Comparison of ENCODE assay signal across 8 cellular contexts in genomic region chr19:18417250-18418033, GRCh38. TPM values are rescaled to one million over a fixed set of nuclear protein-coding genes. Genes with fewer than 3 reads are reported as not detected.
DNase-seq lines count a peak whose midpoint lies in the region; ATAC-seq and TF ChIP-seq lines count a peak whose summit lies in the region.

No MANE protein-coding gene starts in this region.

- H3K27ac ChIP-seq in liver (ENCODE audit: low read depth in 1 of 2, low read length in 2 of 2) (peak overlapping the region; percentile 89 to 94), subcutaneous abdominal adipose tissue (ENCODE audit: low read depth, low read length) (peak overlapping the region; percentile 86)

- H3K9ac ChIP-seq in liver (ENCODE audit: low read depth in 1 of 2, low read length in 2 of 2) (no peak overlapping the region), subcutaneous abdominal adipose tissue (ENCODE audit: low read length in 5 of 5) (peak overlapping the region in 4 of 5 donors; percentile 54 to 68 (median 64))

- H3K4me3 ChIP-seq in liver (ENCODE audit: low read depth in 1 of 3, low read length in 3 of 3) (peak overlapping the region in 1 of 3 donors; percentile 8), subcutaneous abdominal adipose tissue (ENCODE audit: low read depth in 1 of 5, low read length in 5 of 5) (peak overlapping the region; percentile 44 to 65 (median 58))

- no peaks in the 10 kb centered on the region for H3K36me3 ChIP-seq in liver (ENCODE audit: control insufficient read depth in 4 of 4, insufficient read depth in 3 of 4, low read depth in 1 of 4, low read length in 3 of 4)
- no peaks in the 10 kb centered on the region for H3K36me3 ChIP-seq in subcutaneous abdominal adipose tissue (ENCODE audit: control insufficient read depth in 5 of 5, insufficient read depth in 5 of 5, low read length in 5 of 5)

- TF ChIP-seq RAD21 in Ishikawa (IDR thresholded peaks at IDR 0.05; ENCODE audit: low read depth) (no peak), liver (IDR thresholded peaks at IDR 0.05) (no peak)

- DNase-seq in DMS79 treated with DMSO at 0.1 percent for 48 hours (lab: John Stamatoyannopoulos, UW): peak; percentile 56
- DNase-seq in DMS79 (lab: John Stamatoyannopoulos, UW): no peak
- DNase-seq in SKM-1 (lab: John Stamatoyannopoulos, UW; ENCODE audit: unreplicated experiment): peak; percentile 44
- peak; percentile 68 to 90 for DNase-seq in dermis microvascular lymphatic vessel endothelial cell (ENCODE audit: low read depth in 2 of 2)

- 3% methylated on average over 54 of the region's 54 CpGs for WGBS in liver

- H3K4me1 ChIP-seq in liver (ENCODE audit: control insufficient read depth in 4 of 4, insufficient read depth in 4 of 4, low read length in 3 of 4) (peaks cover 9 to 49% (median 28%) of the 10 kb centered on the region in 4 donors), subcutaneous abdominal adipose tissue (ENCODE audit: control insufficient read depth in 5 of 5, insufficient read depth in 5 of 5, low read length in 5 of 5) (peaks cover 10 to 76% (median 70%) of the 10 kb centered on the region in 5 donors)

- no peaks in the 10 kb centered on the region for H3K9me3 ChIP-seq in liver (ENCODE audit: control insufficient read depth in 4 of 4, low read length in 3 of 4)
- H3K9me3 ChIP-seq in subcutaneous abdominal adipose tissue (ENCODE audit: control insufficient read depth in 5 of 5, low read length in 5 of 5): no peaks in the 10 kb centered on the region

- H3K27me3 ChIP-seq in liver (ENCODE audit: control insufficient read depth in 4 of 4, insufficient read depth in 4 of 4, low read length in 3 of 4) (no peaks in the 10 kb centered on the region), subcutaneous abdominal adipose tissue (ENCODE audit: control insufficient read depth in 5 of 5, insufficient read depth in 4 of 5, low read length in 5 of 5) (peaks cover 0 to 12% (median 0%) of the 10 kb centered on the region in 5 donors)

- TF ChIP-seq EP300 in Ishikawa (IDR thresholded peaks at IDR 0.05; ENCODE audit: borderline replicate concordance): no peak

- no peak for ATAC-seq in HG02610 (IDR thresholded peaks at IDR 0.05; ENCODE audit: unreplicated experiment)

- TF ChIP-seq CTCF in liver (IDR thresholded peaks at IDR 0.05; ENCODE audit: low read depth, low read length, missing input control): no peak

TF ChIP-seq in Ishikawa, 13 proteins besides CTCF, POLR2A, EP300 and RAD21:
- TF ChIP-seq REST (IDR thresholded peaks at IDR 0.05; ENCODE audit: low read depth) (no peak), ZBTB7A (IDR thresholded peaks at IDR 0.05; ENCODE audit: low read depth) (peak; percentile 72)

TF ChIP-seq in liver, 16 proteins besides CTCF, POLR2A, EP300 and RAD21:
- TF ChIP-seq GABPA (IDR thresholded peaks at IDR 0.05 in 1 of 2, conservative IDR thresholded peaks at IDR 0.05 in 1 of 2) (peak in 1 of 2 donors; percentile 50), HNF4G (IDR thresholded peaks at IDR 0.05) (no peak)

RNA-seq across cellular contexts. Expression of gene SSBP4, which starts 1.8 kb away (rescaled TPM):
- 33.9 and 53.5 TPM in 2 replicates for total RNA-seq in dermis microvascular lymphatic vessel endothelial cell
- total RNA-seq in liver: 10 to 100 TPM in 1 of 2 donors, 1 to 10 TPM in 1; 6.4 to 19.0 TPM
- 10 to 100 TPM in 1 of 2 donors, 1 to 10 TPM in 1; 4.0 to 16.6 TPM for polyA plus RNA-seq in liver

RNA-seq across cellular contexts. Expression of gene LRRC25, which starts 20.0 kb away (rescaled TPM):
- total RNA-seq in dermis microvascular lymphatic vessel endothelial cell: not detected in 2 replicates
- total RNA-seq in liver: 10 to 100 TPM in 1 of 2 donors, 1 to 10 TPM in 1; 7.9 to 13.4 TPM
- polyA plus RNA-seq in liver: 1 to 10 TPM; 2.3 to 5.8 TPM

RNA-seq across cellular contexts. Expression of gene ISYNA1, which starts 20.5 kb away (rescaled TPM):
- total RNA-seq in dermis microvascular lymphatic vessel endothelial cell: 38.1 and 57.3 TPM in 2 replicates
- total RNA-seq in liver: 10 to 100 TPM in 1 of 2 donors, 1 to 10 TPM in 1; 8.0 to 41.9 TPM
- polyA plus RNA-seq in liver: 10 to 100 TPM in 1 of 2 donors, 1 to 10 TPM in 1; 4.7 to 12.1 TPM

RNA-seq across cellular contexts. Expression of gene GDF15, which starts 31.5 kb away (rescaled TPM):
- total RNA-seq in dermis microvascular lymphatic vessel endothelial cell: 74.8 and 238 TPM in 2 replicates
- total RNA-seq in liver: 10 to 100 TPM in 1 of 2 donors, under 1 TPM in 1; 0.42 to 11.6 TPM
- 1 to 10 TPM; 6.7 to 7.7 TPM for polyA plus RNA-seq in liver

Comparison
In these comparisons a context has a peak if more than half of its experiments do, and no peak if none do; other contexts are left out.
1. H3K9ac ChIP-seq: peak in subcutaneous abdominal adipose tissue (4 of 5); none in liver (0 of 2).